ENCODE assay signal across 8 cellular contexts in genomic region chr5:112604741-112605390, GRCh38.
DNase-seq lines count a peak whose midpoint lies in the region; ATAC-seq and TF ChIP-seq lines count a peak whose summit lies in the region.

No MANE protein-coding gene starts in this region.

- CTCF ChIA-PET in PC-9 (lab: Charles Lee) = no interaction called here

- H3K4me2 ChIP-seq in PC-9 = no peak overlapping the region

- H3K27ac ChIP-seq in Peyer's patch = no peak overlapping the region
- H3K27ac ChIP-seq in PC-9 = no peak overlapping the region

- no peaks in the 10 kb centered on the region for H3K4me1 Mint-ChIP-seq in activated T-helper 17 cell treated with anti-CD3 and anti-CD28 coated beads, Interleukin-2, amount 50 U/mL, for 72 hours
- peaks cover 0 to 1% (median 0%) of the 10 kb centered on the region in 4 donors for H3K4me1 Mint-ChIP-seq in naive thymus-derived CD8-positive, alpha-beta T cell

- POLR2A ChIA-PET in PC-9 (lab: Charles Lee; ENCODE audit: unreplicated experiment) = no interaction called here
- POLR2A ChIA-PET in naive thymus-derived CD8-positive, alpha-beta T cell (lab: Charles Lee) = no interaction called here

- TF ChIP-seq CTCF in Peyer's patch (IDR thresholded peaks at IDR 0.05) (peak in 4 of 6 experiments; percentile 14 to 57 (median 46)), PC-9 (conservative IDR thresholded peaks at IDR 0.05) (no peak)

- no peaks in the 10 kb centered on the region for H3K79me2 ChIP-seq in PC-9 (ENCODE audit: low read depth)

- no peaks in the 10 kb centered on the region for H3F3A ChIP-seq in PC-9 (ENCODE audit: insufficient read depth, low read depth)

- no peak overlapping the region for H3K4me3 Mint-ChIP-seq in activated T-helper 17 cell treated with anti-CD3 and anti-CD28 coated beads, Interleukin-2, amount 50 U/mL, for 72 hours
- H3K4me3 Mint-ChIP-seq in naive thymus-derived CD8-positive, alpha-beta T cell = no peak overlapping the region

- no peaks in the 10 kb centered on the region for H3K27me3 ChIP-seq in Peyer's patch
- no peaks in the 10 kb centered on the region for H3K27me3 ChIP-seq in PC-9 (ENCODE audit: insufficient read depth, low read depth)

- no peaks in the 10 kb centered on the region for H3K9me2 ChIP-seq in PC-9 (ENCODE audit: insufficient read depth)

- peaks cover 0 to 4% (median 0%) of the 10 kb centered on the region in 4 donors for H3K4me1 ChIP-seq in Peyer's patch
- H3K4me1 ChIP-seq in PC-9 (replicated peaks; ENCODE audit: insufficient read depth) = no peaks in the 10 kb centered on the region

- H3K9me3 ChIP-seq in Peyer's patch (no peaks in the 10 kb centered on the region), PC-9 (ENCODE audit: insufficient read depth, low read depth) (no peaks in the 10 kb centered on the region)

- no peaks in the 10 kb centered on the region for H3K9me3 Mint-ChIP-seq in activated T-helper 17 cell treated with anti-CD3 and anti-CD28 coated beads, Interleukin-2, amount 50 U/mL, for 72 hours
- H3K9me3 Mint-ChIP-seq in naive thymus-derived CD8-positive, alpha-beta T cell = no peaks in the 10 kb centered on the region

- H3K36me3 Mint-ChIP-seq in activated T-helper 17 cell treated with anti-CD3 and anti-CD28 coated beads, Interleukin-2, amount 50 U/mL, for 72 hours (ENCODE audit: low read depth) = no peaks in the 10 kb centered on the region
- H3K36me3 Mint-ChIP-seq in naive thymus-derived CD8-positive, alpha-beta T cell = no peaks in the 10 kb centered on the region

- no peak for TF ChIP-seq POLR2A in Peyer's patch (IDR thresholded peaks at IDR 0.05)

- H3K27me3 Mint-ChIP-seq in activated T-helper 17 cell treated with anti-CD3 and anti-CD28 coated beads, Interleukin-2, amount 50 U/mL, for 72 hours = peaks cover 25% of the 10 kb centered on the region
- H3K27me3 Mint-ChIP-seq in naive thymus-derived CD8-positive, alpha-beta T cell = peaks cover 11 to 45% (median 18%) of the 10 kb centered on the region in 5 donors

- no peaks in the 10 kb centered on the region for H4K20me1 ChIP-seq in PC-9 (ENCODE audit: insufficient read depth)

- H2AFZ ChIP-seq in PC-9 = no peak overlapping the region

- no TSS peak for BruUV-seq in PC-9 (replicated peaks; lab: Mats Ljungman, UMichigan)

- H3K4me3 ChIP-seq in Peyer's patch (no peak overlapping the region), PC-9 (no peak overlapping the region)

- DNase-seq in Peyer's patch (peak in 1 of 3 donors; percentile 64), left kidney (ENCODE audit: low read depth, low spot score) (peak; percentile 17), HuH-7.5 (ENCODE audit: low spot score) (no peak), PC-9 (no peak)
- DNase-seq in naive thymus-derived CD8-positive, alpha-beta T cell = no peak

- peak; percentile 95 for ATAC-seq in GM18511 (IDR thresholded peaks at IDR 0.05; ENCODE audit: unreplicated experiment)
- peak; percentile 77 for ATAC-seq in HG02970 (IDR thresholded peaks at IDR 0.05; ENCODE audit: low FRiP score, unreplicated experiment)
- ATAC-seq in activated T-helper 17 cell treated with anti-CD3 and anti-CD28 coated beads, Interleukin-2, amount 50 U/mL, for 72 hours (replicated peaks) = no peak
- no peak for ATAC-seq in naive thymus-derived CD8-positive, alpha-beta T cell

- intact Hi-C loops in PC-9 (cut with micrococcal nuclease; ENCODE audit: unreplicated experiment) = loop anchor here (10.0 kb wide), 1 partner anchor 430 kb away; no protein-coding TSS in a partner anchor

- H3K27ac Mint-ChIP-seq in activated T-helper 17 cell treated with anti-CD3 and anti-CD28 coated beads, Interleukin-2, amount 50 U/mL, for 72 hours = no peak overlapping the region
- no peak overlapping the region for H3K27ac Mint-ChIP-seq in naive thymus-derived CD8-positive, alpha-beta T cell

- H3K36me3 ChIP-seq in Peyer's patch (no peaks in the 10 kb centered on the region), PC-9 (ENCODE audit: low read depth) (no peaks in the 10 kb centered on the region)

Comparison
In these comparisons a context has a peak if more than half of its experiments do, and no peak if none do; other contexts are left out.
1. ATAC-seq: peak in GM18511 (single experiment) and HG02970 (single experiment); none in activated T-helper 17 cell treated with anti-CD3 and anti-CD28 coated beads, Interleukin-2, amount 50 U/mL, for 72 hours (single experiment) and naive thymus-derived CD8-positive, alpha-beta T cell (0 of 2).